In the genomic region with DNA sequence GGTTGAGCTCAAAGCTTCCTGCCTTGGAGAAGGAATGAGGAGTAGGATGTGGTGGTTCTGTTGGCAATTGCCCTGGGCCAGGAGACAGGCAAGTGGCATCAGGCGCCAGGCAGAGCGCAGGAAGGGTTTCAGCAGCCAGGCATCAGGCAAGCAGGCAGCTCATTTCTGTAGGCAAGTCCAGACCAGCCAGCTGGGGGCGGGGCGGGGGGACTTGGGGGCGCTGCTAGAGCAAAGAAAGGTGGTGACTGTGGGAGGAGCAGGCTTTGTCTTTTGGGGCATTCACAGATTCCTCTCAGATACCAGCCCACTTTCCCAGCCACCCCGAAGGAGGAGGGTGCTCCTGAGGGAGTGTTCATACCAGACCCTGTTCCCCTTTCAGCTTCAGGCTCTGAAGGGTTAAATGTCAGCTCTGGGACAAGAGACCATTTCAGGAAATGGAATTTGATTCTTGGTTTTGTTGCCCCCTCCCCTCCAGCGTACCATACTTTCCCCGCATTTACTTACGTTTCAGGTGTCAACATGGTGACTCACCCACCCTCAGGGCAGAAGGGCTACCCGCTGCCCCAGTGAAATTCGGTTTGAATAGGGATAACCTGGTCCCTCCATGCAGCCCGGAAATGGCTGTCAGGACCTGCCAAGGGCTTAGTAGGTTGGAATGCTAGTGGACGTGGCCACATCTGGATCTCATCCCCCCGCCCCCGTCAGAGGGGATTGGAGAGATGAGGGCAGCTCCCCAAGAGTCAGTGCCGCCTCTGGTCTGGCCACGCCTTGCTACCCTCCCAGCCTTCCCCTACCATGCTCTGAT, we compare ENCODE assay signal across 2 cellular contexts.
TF ChIP-seq lines count a peak whose summit lies in the region.

No MANE protein-coding gene starts in this region.

TF ChIP-seq in IMR-90, 13 proteins besides CTCF, POLR2A, EP300 and RAD21 (continued from another document):
- 0 out of 2 replicates have a peak, but pooled peaks have one; percentile 13 for TF ChIP-seq FOS (IDR thresholded peaks at IDR 0.05; ENCODE audit: low read depth, low read length)

TF ChIP-seq in WTC11, 78 proteins besides CTCF, POLR2A, EP300 and RAD21 (continued from another document):
- TF ChIP-seq, protein P1, sequence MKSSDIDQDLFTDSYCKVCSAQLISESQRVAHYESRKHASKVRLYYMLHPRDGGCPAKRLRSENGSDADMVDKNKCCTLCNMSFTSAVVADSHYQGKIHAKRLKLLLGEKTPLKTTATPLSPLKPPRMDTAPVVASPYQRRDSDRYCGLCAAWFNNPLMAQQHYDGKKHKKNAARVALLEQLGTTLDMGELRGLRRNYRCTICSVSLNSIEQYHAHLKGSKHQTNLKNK (CRISPR knock-in tag; IDR thresholded peaks at IDR 0.05) = no peak
